In the genomic region with DNA sequence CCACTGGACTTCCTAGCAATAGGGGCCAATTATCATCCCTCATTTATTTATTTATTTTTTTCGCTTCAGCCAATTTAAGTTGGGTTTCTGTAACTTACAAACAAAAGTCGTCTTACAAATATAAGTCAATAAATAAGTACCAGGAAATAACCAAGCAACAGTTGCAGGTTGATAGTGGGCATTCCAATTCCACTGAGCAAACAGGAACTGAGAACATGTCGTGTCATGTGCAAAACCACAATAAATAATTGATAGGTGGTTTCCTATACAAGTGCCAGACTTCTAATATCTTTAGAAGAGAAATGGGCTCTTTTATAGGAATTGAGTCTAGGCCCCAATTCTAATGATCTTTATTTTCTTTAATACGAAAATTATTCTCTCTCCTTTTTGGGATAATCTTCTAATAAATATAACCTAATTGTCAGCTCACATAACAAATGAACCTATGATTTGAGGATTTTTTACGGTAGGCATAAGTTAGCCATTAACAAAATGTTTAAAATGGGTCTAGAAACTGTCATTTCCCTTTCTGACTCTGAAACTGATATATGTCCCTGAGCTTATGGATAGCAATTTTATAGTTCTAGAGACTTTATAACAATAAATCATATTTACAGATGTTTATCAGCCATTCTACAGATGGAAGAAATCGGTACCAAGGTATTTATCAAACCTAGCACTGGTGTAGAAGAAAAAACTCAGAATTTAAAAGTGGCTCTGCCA, we compare ENCODE assay signal across 8 cellular contexts.
DNase-seq lines count a peak whose midpoint lies in the region; ATAC-seq and TF ChIP-seq lines count a peak whose summit lies in the region.

No MANE protein-coding gene starts in this region.

- no peaks in the 10 kb centered on the region for H3K36me3 ChIP-seq in breast epithelium

- H3K9me3 ChIP-seq in breast epithelium: no peaks in the 10 kb centered on the region

- peak overlapping the region in 1 of 2 donors; percentile 38 for H3K27ac ChIP-seq in breast epithelium

- peak; percentile 77 for ATAC-seq in HG03342 (IDR thresholded peaks at IDR 0.05; ENCODE audit: unreplicated experiment)
- ATAC-seq in activated T-helper 17 cell treated with anti-CD3 and anti-CD28 coated beads, Interleukin-2, amount 50 U/mL, for 72 hours (replicated peaks): no peak

- H3K4me3 Mint-ChIP-seq in MCF 10A (ENCODE audit: unreplicated experiment) (no peak overlapping the region), HFFc6 (no peak overlapping the region)
- peak overlapping the region; percentile 77 for H3K4me3 Mint-ChIP-seq in activated T-helper 17 cell treated with anti-CD3 and anti-CD28 coated beads, Interleukin-2, amount 50 U/mL, for 72 hours

- CTCF ChIA-PET in MCF 10A (lab: Yijun Ruan, JAX): interaction anchor here (0.6 to 1.7 kb wide), 4 partner anchors 46 to 575 kb away, joined by 3 to 7 read pairs (median 4); no protein-coding TSS in a partner anchor

- H3K27ac Mint-ChIP-seq in MCF 10A (ENCODE audit: low read depth, unreplicated experiment) (no peak overlapping the region), HFFc6 (no peak overlapping the region)
- H3K27ac Mint-ChIP-seq in activated T-helper 17 cell treated with anti-CD3 and anti-CD28 coated beads, Interleukin-2, amount 50 U/mL, for 72 hours: peak overlapping the region; percentile 96

- H3K36me3 Mint-ChIP-seq in MCF 10A (ENCODE audit: insufficient read depth, unreplicated experiment) (peaks cover 20% of the 10 kb centered on the region), HFFc6 (ENCODE audit: low read depth) (peaks cover 43% of the 10 kb centered on the region)
- peaks cover 100% of the 10 kb centered on the region for H3K36me3 Mint-ChIP-seq in activated T-helper 17 cell treated with anti-CD3 and anti-CD28 coated beads, Interleukin-2, amount 50 U/mL, for 72 hours (ENCODE audit: low read depth)

- TF ChIP-seq CTCF in MCF 10A (IDR thresholded peaks at IDR 0.05; ENCODE audit: unreplicated experiment): no peak
- no peak for TF ChIP-seq CTCF in breast epithelium (IDR thresholded peaks at IDR 0.05)
- TF ChIP-seq CTCF in HFFc6 (IDR thresholded peaks at IDR 0.05): no peak

- H3K9me3 Mint-ChIP-seq in MCF 10A (ENCODE audit: unreplicated experiment) (no peaks in the 10 kb centered on the region), HFFc6 (peaks cover 13% of the 10 kb centered on the region)
- H3K9me3 Mint-ChIP-seq in activated T-helper 17 cell treated with anti-CD3 and anti-CD28 coated beads, Interleukin-2, amount 50 U/mL, for 72 hours: no peaks in the 10 kb centered on the region

- in situ Hi-C loops in G401 (cut with HindIII; ENCODE audit: low sequenced_read_pairs): no loop called here

- POLR2A ChIA-PET in MCF 10A (lab: Yijun Ruan, JAX): interaction anchor here (0.5 to 1.5 kb wide), 5 partner anchors 12 to 500 kb away, joined by 3 to 4 read pairs (median 3); no protein-coding TSS in a partner anchor

- no TSS peak for BruUV-seq in MCF 10A (replicated peaks; lab: Mats Ljungman, UMichigan)

- H3K4me1 ChIP-seq in breast epithelium: peaks cover 0 to 5% of the 10 kb centered on the region in 2 donors

- H3K4me1 Mint-ChIP-seq in MCF 10A (ENCODE audit: insufficient read depth, unreplicated experiment) (peaks cover 13% of the 10 kb centered on the region), HFFc6 (ENCODE audit: low read depth) (peaks cover 32% of the 10 kb centered on the region)
- H3K4me1 Mint-ChIP-seq in activated T-helper 17 cell treated with anti-CD3 and anti-CD28 coated beads, Interleukin-2, amount 50 U/mL, for 72 hours: peaks cover 32% of the 10 kb centered on the region

- DNase-seq in MCF 10A (ENCODE audit: unreplicated experiment): peak; percentile 22
- no peak for DNase-seq in breast epithelium (ENCODE audit: low spot score in 2 of 2)
- no peak for DNase-seq in G401 (ENCODE audit: low spot score)
- DNase-seq in DMS79 (lab: John Stamatoyannopoulos, UW): no peak
- DNase-seq in HFFc6: no peak
- no peak for DNase-seq in NCI-H2081 treated with DMSO at 0.1 percent for 48 hours (lab: John Stamatoyannopoulos, UW)

- H3K27me3 ChIP-seq in breast epithelium: no peaks in the 10 kb centered on the region

- intact Hi-C loops in MCF 10A (cut with micrococcal nuclease): no loop called here
- intact Hi-C loops in breast epithelium (cut with DNase I; ENCODE audit: low total_unique reads): no loop called here

- H3K27me3 Mint-ChIP-seq in MCF 10A (ENCODE audit: insufficient read depth, unreplicated experiment) (no peaks in the 10 kb centered on the region), HFFc6 (ENCODE audit: insufficient read depth) (no peaks in the 10 kb centered on the region)
- no peaks in the 10 kb centered on the region for H3K27me3 Mint-ChIP-seq in activated T-helper 17 cell treated with anti-CD3 and anti-CD28 coated beads, Interleukin-2, amount 50 U/mL, for 72 hours

- H3K4me3 ChIP-seq in breast epithelium: no peak overlapping the region

- no peak for TF ChIP-seq POLR2A in breast epithelium (IDR thresholded peaks at IDR 0.05)
